ENCODE assay signal across 8 cellular contexts in genomic region chr15:82074610-82075009, GRCh38. TPM values are rescaled to one million over a fixed set of nuclear protein-coding genes. Genes with fewer than 3 reads are reported as not detected.
"Had no signal": no experiment of that assay in that cellular context is flagged by ENCODE, and none has a peak within 500 bp of the region (broad histone marks: within the 10 kb centered on the region; RNA-seq: fewer than 3 reads in every experiment).

No MANE protein-coding gene starts in this region.

- ATAC-seq: HepG2 had no signal

- H3K9ac ChIP-seq: KMS-11 had no signal

- DNase-seq: IMR-90, KBM-7, KG1 had no signal

- FAIRE-seq: HepG2, HTR-8/SVneo had no signal

- H3K4me2 ChIP-seq: KMS-11 had no signal

- H3K27ac ChIP-seq: HL-60, KMS-11 had no signal

RNA-seq across cellular contexts. Expression of gene MEX3B, which starts 28.8 kb away (rescaled TPM):
- polyA plus RNA-seq: IgD-negative memory B cell had no signal
